Comparison of ENCODE assay signal across 1 cellular context in the genomic region with DNA sequence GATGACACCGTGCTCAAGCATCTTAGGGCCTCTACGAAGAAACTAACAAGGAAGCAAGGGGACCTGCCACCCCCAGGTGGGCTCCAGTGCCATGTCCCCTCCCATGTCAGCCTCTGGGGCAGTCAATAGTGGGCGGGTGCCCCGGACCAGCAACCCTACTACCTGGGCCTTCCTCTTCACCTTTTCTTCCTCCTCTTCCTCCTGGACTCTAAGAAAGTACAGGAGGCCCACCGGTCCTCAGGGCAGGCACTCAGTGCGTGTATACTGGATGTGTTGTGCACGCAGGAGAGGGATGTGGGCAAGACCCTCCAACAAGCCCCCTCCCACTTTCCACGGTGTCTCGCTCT. TPM values are rescaled to one million over a fixed set of nuclear protein-coding genes. Genes with fewer than 3 reads are reported as not detected.
"Had no signal": no experiment of that assay in that cellular context is flagged by ENCODE, and none has a peak within 500 bp of the region (broad histone marks: within the 10 kb centered on the region; RNA-seq: fewer than 3 reads in every experiment).

No MANE protein-coding gene starts in this region.

RNA-seq across cellular contexts. Expression of a gene that starts 22.3 kb away (rescaled TPM):
- total RNA-seq: lung microvascular endothelial cell had no signal
